In the genomic region with DNA sequence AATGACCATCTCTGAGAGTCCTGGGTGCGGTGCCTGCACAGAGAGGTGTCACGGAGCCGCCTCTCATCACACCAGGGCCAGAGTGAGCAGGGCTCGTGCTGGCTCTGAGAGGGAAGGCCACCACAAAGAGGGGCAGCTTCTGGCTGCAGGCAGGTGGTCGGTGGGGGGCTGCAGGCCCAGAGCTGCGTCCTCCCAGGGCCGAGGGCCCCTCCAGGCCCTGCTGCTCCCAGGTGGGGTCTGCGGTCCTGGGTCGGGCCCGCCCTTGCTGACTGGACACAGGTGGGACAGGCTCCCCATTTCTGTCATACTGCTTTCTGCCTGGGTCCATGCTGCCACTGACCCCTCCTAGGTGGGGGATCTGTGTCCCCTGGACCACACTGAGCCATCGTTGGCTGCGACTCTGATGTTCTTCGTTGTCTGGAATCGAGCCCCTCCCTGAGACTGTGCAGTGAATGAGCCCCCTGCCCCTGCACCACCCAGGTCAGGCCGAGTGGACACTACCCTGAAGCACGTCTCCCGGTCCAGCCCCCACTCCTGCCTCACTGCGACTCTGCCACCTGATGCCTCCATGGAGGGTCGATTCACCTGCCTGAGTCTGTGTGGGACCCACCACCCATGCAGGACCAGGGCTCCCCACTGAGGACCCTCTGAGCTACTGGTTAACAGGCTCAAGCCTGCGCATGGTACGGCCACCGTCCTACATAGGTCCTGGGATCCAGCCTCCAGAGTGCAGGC, we compare ENCODE assay signal across 20 cellular contexts.
DNase-seq lines count a peak whose midpoint lies in the region; ATAC-seq and TF ChIP-seq lines count a peak whose summit lies in the region.
"Had no signal": no experiment of that assay in that cellular context is flagged by ENCODE, and none has a peak within 500 bp of the region (broad histone marks: within the 10 kb centered on the region; RNA-seq: fewer than 3 reads in every experiment).

No MANE protein-coding gene starts in this region.

- no peaks in the 10 kb centered on the region for H3K79me2 ChIP-seq in neural progenitor cell (ENCODE audit: low read depth)

- ATAC-seq in Right ventricle myocardium superior (ENCODE audit: poor library complexity) = no peak
- ATAC-seq in left cardiac atrium = no peak
- peak; percentile 2 for ATAC-seq in stimulated activated effector memory CD8-positive, alpha-beta T cell treated with anti-CD3 and anti-CD28 coated beads, Interleukin-12 subunit alpha, Interleukin-12 subunit beta, amount 100 ng/mL, for 72 hours
- no peak for ATAC-seq in HG02938 (IDR thresholded peaks at IDR 0.05; ENCODE audit: unreplicated experiment)
- ATAC-seq: GM12878, GM23338, HCT116 had no signal

- H2AFZ ChIP-seq in neural progenitor cell (replicated peaks) = no peak overlapping the region
- H2AFZ ChIP-seq in mesenchymal stem cell (ENCODE audit: low read depth, low read length) = no peak overlapping the region
- H2AFZ ChIP-seq: GM23338 had no signal

- H4K8ac ChIP-seq in mesenchymal stem cell (ENCODE audit: low read length) = no peak overlapping the region

- H3K27ac Mint-ChIP-seq in neural progenitor cell = peak overlapping the region; percentile 37
- H3K27ac Mint-ChIP-seq in stimulated activated effector memory CD8-positive, alpha-beta T cell treated with anti-CD3 and anti-CD28 coated beads, Interleukin-12 subunit alpha, Interleukin-12 subunit beta, amount 100 ng/mL, for 72 hours = no peak overlapping the region
- H3K27ac Mint-ChIP-seq: B cell; CD14-positive monocyte; CD4-positive, alpha-beta T cell; CD8-positive, alpha-beta memory T cell; GM23338 had no signal

- H3F3A ChIP-seq in neural progenitor cell (ENCODE audit: low read depth) = no peaks in the 10 kb centered on the region

- no peak overlapping the region for H2AK5ac ChIP-seq in mesenchymal stem cell (ENCODE audit: low read length, severe bottlenecking)

- WGBS in mesenchymal stem cell = 94% methylated on average over 22 of the region's 22 CpGs

- no peak overlapping the region for H3K18ac ChIP-seq in mesenchymal stem cell (ENCODE audit: low read depth in 1 of 2, low read length in 2 of 2)

- TF ChIP-seq CTCF in neural progenitor cell (IDR thresholded peaks at IDR 0.05) = no peak

- H3K27me3 Mint-ChIP-seq in neural progenitor cell (ENCODE audit: insufficient read depth, low read depth) = peaks cover 3% of the 10 kb centered on the region

- H3K4me3 ChIP-seq in neural progenitor cell = no peak overlapping the region
- no peak overlapping the region for H3K4me3 ChIP-seq in mesenchymal stem cell (ENCODE audit: insufficient read depth in 1 of 2, low read depth in 1 of 2, low read length in 2 of 2)
- H3K4me3 ChIP-seq: BLaER1 treated with 17β-estradiol and CSF1 and Interleukin-3, amounts not matched to agents 10 nM and 100 nM; GM12878; GM23338 had no signal

- intact Hi-C loops in Right ventricle myocardium superior (cut with DNase I) (no loop called here), left cardiac atrium (cut with DNase I) (no loop called here)

- H3K4me1 Mint-ChIP-seq in neural progenitor cell = peaks cover 16% of the 10 kb centered on the region
- no peaks in the 10 kb centered on the region for H3K4me1 Mint-ChIP-seq in stimulated activated effector memory CD8-positive, alpha-beta T cell treated with anti-CD3 and anti-CD28 coated beads, Interleukin-12 subunit alpha, Interleukin-12 subunit beta, amount 100 ng/mL, for 72 hours
- H3K4me1 Mint-ChIP-seq: B cell; CD8-positive, alpha-beta memory T cell; GM23338 had no signal

- H3K9me3 ChIP-seq in neural progenitor cell (ENCODE audit: low read depth) = no peaks in the 10 kb centered on the region
- no peaks in the 10 kb centered on the region for H3K9me3 ChIP-seq in mesenchymal stem cell (ENCODE audit: control insufficient read depth, low read length)

- H3K9ac ChIP-seq in neural progenitor cell (no peak overlapping the region), mesenchymal stem cell (ENCODE audit: low read length) (no peak overlapping the region)
- H3K9ac ChIP-seq: BLaER1 treated with 17β-estradiol and CSF1 and Interleukin-3, amounts not matched to agents 10 nM and 100 nM had no signal

- H3K4ac ChIP-seq in mesenchymal stem cell (ENCODE audit: low read depth in 1 of 2, low read length in 2 of 2) = no peak overlapping the region

- no peak overlapping the region for H2BK5ac ChIP-seq in mesenchymal stem cell (ENCODE audit: low read depth, low read length, poor library complexity, severe bottlenecking)

- H3K36me3 ChIP-seq in neural progenitor cell (no peaks in the 10 kb centered on the region), mesenchymal stem cell (ENCODE audit: control insufficient read depth in 1 of 2, insufficient read depth in 2 of 2, low read depth in 1 of 2, low read length in 2 of 2) (no peaks in the 10 kb centered on the region)
- H3K36me3 ChIP-seq: BLaER1 treated with 17β-estradiol and CSF1 and Interleukin-3, amounts not matched to agents 10 nM and 100 nM had no signal

- no peak overlapping the region for H2BK120ac ChIP-seq in mesenchymal stem cell (ENCODE audit: low read depth, low read length)

- no peaks in the 10 kb centered on the region for H3K9me3 Mint-ChIP-seq in neural progenitor cell
- H3K9me3 Mint-ChIP-seq in stimulated activated effector memory CD8-positive, alpha-beta T cell treated with anti-CD3 and anti-CD28 coated beads, Interleukin-12 subunit alpha, Interleukin-12 subunit beta, amount 100 ng/mL, for 72 hours = peaks cover 3% of the 10 kb centered on the region
- H3K9me3 Mint-ChIP-seq: CD4-positive, alpha-beta T cell had no signal

- no peak overlapping the region for H4K91ac ChIP-seq in mesenchymal stem cell (ENCODE audit: low read length)

- no peaks in the 10 kb centered on the region for H3K27me3 ChIP-seq in neural progenitor cell
- no peaks in the 10 kb centered on the region for H3K27me3 ChIP-seq in mesenchymal stem cell (ENCODE audit: control insufficient read depth in 1 of 2, insufficient read depth in 1 of 2, low read length in 2 of 2)
- H3K27me3 ChIP-seq: BLaER1 treated with 17β-estradiol and CSF1 and Interleukin-3, amounts not matched to agents 10 nM and 100 nM had no signal

- no peak overlapping the region for H2BK12ac ChIP-seq in mesenchymal stem cell (ENCODE audit: low read length in 2 of 2)

- no peak overlapping the region for H3K23ac ChIP-seq in mesenchymal stem cell (ENCODE audit: low read length in 2 of 2)

- no peak overlapping the region for H3K4me3 Mint-ChIP-seq in neural progenitor cell
- H3K4me3 Mint-ChIP-seq in stimulated activated effector memory CD8-positive, alpha-beta T cell treated with anti-CD3 and anti-CD28 coated beads, Interleukin-12 subunit alpha, Interleukin-12 subunit beta, amount 100 ng/mL, for 72 hours = no peak overlapping the region
- H3K4me3 Mint-ChIP-seq: B cell; CD14-positive monocyte; CD4-positive, alpha-beta T cell; CD8-positive, alpha-beta memory T cell; GM23338; H9 had no signal

- peak; percentile 16 for DNase-seq in Right ventricle myocardium superior
- DNase-seq in left cardiac atrium = no peak
- no peak for DNase-seq in neural progenitor cell (ENCODE audit: low spot score)
- no peak for DNase-seq in stimulated activated effector memory CD8-positive, alpha-beta T cell treated with anti-CD3 and anti-CD28 coated beads, Interleukin-12 subunit alpha, Interleukin-12 subunit beta, amount 100 ng/mL, for 72 hours (ENCODE audit: low spot score in 2 of 2)
- no peak for DNase-seq in mesenchymal stem cell
- DNase-seq: CD4-positive, alpha-beta T cell; CD8-positive, alpha-beta memory T cell; DMS 273 treated with DMSO at 0.1 percent for 48 hours; DMS79; EL; GDM1; H9 had no signal

- H3K79me1 ChIP-seq in mesenchymal stem cell (replicated peaks; ENCODE audit: low read length, poor library complexity, severe bottlenecking) = no peaks in the 10 kb centered on the region

- H4K20me1 ChIP-seq in neural progenitor cell (ENCODE audit: low read depth) = no peaks in the 10 kb centered on the region
- H4K20me1 ChIP-seq: BLaER1 treated with 17β-estradiol and CSF1 and Interleukin-3, amounts not matched to agents 10 nM and 100 nM had no signal

- H3K4me2 ChIP-seq in neural progenitor cell = no peak overlapping the region
- H3K4me2 ChIP-seq in mesenchymal stem cell (ENCODE audit: low read length, poor library complexity, severe bottlenecking) = no peak overlapping the region
- H3K4me2 ChIP-seq: GM23338 had no signal

- peak overlapping the region in 1 of 2 experiments; percentile 26 for H3K14ac ChIP-seq in mesenchymal stem cell (ENCODE audit: low read length in 2 of 2)

- no peaks in the 10 kb centered on the region for H3K4me1 ChIP-seq in neural progenitor cell
- peaks cover 6% of the 10 kb centered on the region for H3K4me1 ChIP-seq in mesenchymal stem cell (ENCODE audit: control insufficient read depth, insufficient read depth, low read depth, low read length)

- H3K27ac ChIP-seq in neural progenitor cell (no peak overlapping the region), mesenchymal stem cell (ENCODE audit: low read length, poor library complexity, severe bottlenecking) (no peak overlapping the region)
- H3K27ac ChIP-seq: 22Rv1; BLaER1 treated with 17β-estradiol and CSF1 and Interleukin-3, amounts not matched to agents 10 nM and 100 nM had no signal

- no peak overlapping the region for H2BK15ac ChIP-seq in mesenchymal stem cell (ENCODE audit: low read depth, poor library complexity, severe bottlenecking)

- no peaks in the 10 kb centered on the region for H3K36me3 Mint-ChIP-seq in neural progenitor cell
- no peaks in the 10 kb centered on the region for H3K36me3 Mint-ChIP-seq in stimulated activated effector memory CD8-positive, alpha-beta T cell treated with anti-CD3 and anti-CD28 coated beads, Interleukin-12 subunit alpha, Interleukin-12 subunit beta, amount 100 ng/mL, for 72 hours
- H3K36me3 Mint-ChIP-seq: CD14-positive monocyte; CD8-positive, alpha-beta memory T cell had no signal
